In the genomic region with DNA sequence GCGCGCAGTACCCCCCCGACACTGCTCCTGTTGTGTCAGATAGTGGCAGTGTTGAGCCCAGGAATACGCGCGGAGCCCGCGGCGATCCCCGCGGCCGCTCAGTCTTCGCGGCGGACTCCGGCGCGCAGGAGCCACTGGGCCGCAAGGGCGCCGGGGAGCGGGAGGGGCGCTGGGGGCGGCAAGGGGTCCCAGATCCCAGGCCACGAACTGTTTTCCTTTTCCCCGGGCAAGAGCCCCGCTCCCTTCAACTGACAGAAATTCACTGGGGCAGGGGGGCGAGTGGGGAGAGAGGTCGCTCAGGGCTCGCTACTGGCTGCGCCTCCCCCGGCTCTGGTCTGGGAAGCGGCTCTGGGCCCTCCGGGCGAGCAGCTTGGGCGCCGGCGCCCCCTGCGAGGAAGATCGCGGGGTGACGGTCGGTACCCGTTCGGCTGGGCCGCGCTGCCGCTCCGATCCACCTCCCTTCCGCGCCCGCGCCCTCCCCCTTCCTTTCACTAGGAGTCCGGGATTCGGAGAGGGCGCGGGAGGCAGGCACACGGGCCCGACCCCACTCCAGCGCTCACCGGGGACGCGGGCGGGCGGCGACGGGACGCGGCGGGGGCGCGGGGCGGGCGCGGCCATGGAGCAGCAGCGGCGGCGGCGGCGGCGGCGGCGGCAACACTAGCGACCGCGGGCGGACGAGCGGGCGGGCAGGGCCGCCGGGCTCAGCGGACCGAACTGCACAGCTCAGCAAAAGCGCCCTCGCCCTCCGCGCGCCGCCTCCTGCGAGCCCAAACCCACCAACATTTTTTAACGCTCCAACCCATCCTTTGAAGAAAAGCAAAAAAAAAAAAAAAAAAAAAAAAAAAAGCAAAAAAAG, we compare ENCODE assay signal across 8 cellular contexts. TPM values are rescaled to one million over a fixed set of nuclear protein-coding genes. Genes with fewer than 3 reads are reported as not detected.
A peak's percentile ranks its signal among the peaks of the same experiment; 100 is the strongest.
DNase-seq lines count a peak whose midpoint lies in the region; ATAC-seq and TF ChIP-seq lines count a peak whose summit lies in the region.

No MANE protein-coding gene starts in this region.

- POLR2A ChIA-PET in activated CD4-positive, alpha-beta T cell treated with anti-CD3 and anti-CD28 coated beads for 36 hours (lab: Charles Lee), result interaction anchor here (0.6 to 1.1 kb wide), 3 partner anchors 9 to 80 kb away, joined by 4 to 5 read pairs (median 5); no protein-coding TSS in a partner anchor

- peak; percentile 95 for ATAC-seq in GM18907 (IDR thresholded peaks at IDR 0.05; ENCODE audit: unreplicated experiment)
- peak; percentile 89 for ATAC-seq in HG03135 (IDR thresholded peaks at IDR 0.05; ENCODE audit: unreplicated experiment)
- ATAC-seq in activated CD4-positive, alpha-beta T cell treated with anti-CD3 and anti-CD28 coated beads for 36 hours, result peak; percentile 94
- ATAC-seq in left lobe of liver, result peak; percentile 91

- peaks cover 38% of the 10 kb centered on the region for H3K27me3 Mint-ChIP-seq in activated CD4-positive, alpha-beta T cell treated with anti-CD3 and anti-CD28 coated beads for 36 hours

- H3K36me3 Mint-ChIP-seq in activated CD4-positive, alpha-beta T cell treated with anti-CD3 and anti-CD28 coated beads for 36 hours (ENCODE audit: low read depth), result no peaks in the 10 kb centered on the region

- peak; percentile 88 for DNase-seq in AG10803 (ENCODE audit: low read depth)
- DNase-seq in NCI-H2196 (lab: John Stamatoyannopoulos, UW; ENCODE audit: unreplicated experiment), result peak; percentile 87
- DNase-seq in activated CD4-positive, alpha-beta T cell treated with anti-CD3 and anti-CD28 coated beads for 36 hours, result peak; percentile 88
- DNase-seq in colonic mucosa, result peak; percentile 88
- peak; percentile 87 for DNase-seq in left lobe of liver (ENCODE audit: low spot score)
- DNase-seq in stimulated activated CD4-positive, alpha-beta T cell treated with anti-CD3 and anti-CD28 coated beads, Interleukin-1b, Interleukin-23, amount 100 ng/mL, for 48 hours, result peak; percentile 78

- TF ChIP-seq CTCF in AG10803 (conservative IDR thresholded peaks at IDR 0.05; ENCODE audit: low read length) (peak; percentile 59), colonic mucosa (IDR thresholded peaks at IDR 0.05) (peak; percentile 63)

- peaks cover 7% of the 10 kb centered on the region for H3K4me1 Mint-ChIP-seq in activated CD4-positive, alpha-beta T cell treated with anti-CD3 and anti-CD28 coated beads for 36 hours

- H3K27ac ChIP-seq in colonic mucosa, result peak overlapping the region; percentile 93

- intact Hi-C loops in activated CD4-positive, alpha-beta T cell treated with anti-CD3 and anti-CD28 coated beads for 36 hours (cut with DNase I, micrococcal nuclease), result loop anchor here (1.0 to 10.0 kb wide), 10 partner anchors 80 to 706 kb away; no protein-coding TSS in a partner anchor
- intact Hi-C loops in colonic mucosa (cut with DNase I), result loop anchor here (5.0 kb wide), 1 partner anchor 218 kb away; no protein-coding TSS in a partner anchor

- H3K4me1 ChIP-seq in colonic mucosa, result no peaks in the 10 kb centered on the region

- CTCF ChIA-PET in activated CD4-positive, alpha-beta T cell treated with anti-CD3 and anti-CD28 coated beads for 36 hours (lab: Charles Lee), result interaction anchor here (0.6 to 1.0 kb wide), 6 partner anchors 14 to 281 kb away, joined by 3 to 4 read pairs (median 3); no protein-coding TSS in a partner anchor

- H3K4me3 Mint-ChIP-seq in activated CD4-positive, alpha-beta T cell treated with anti-CD3 and anti-CD28 coated beads for 36 hours, result no peak overlapping the region

- H3K9ac ChIP-seq in colonic mucosa (ENCODE audit: low read depth in 2 of 2, low read length in 2 of 2), result peak overlapping the region; percentile 76 to 91

- no peaks in the 10 kb centered on the region for H3K9me3 ChIP-seq in colonic mucosa

- no peaks in the 10 kb centered on the region for H3K27me3 ChIP-seq in colonic mucosa

- H3K4me3 ChIP-seq in AG10803 (ENCODE audit: low read length) (peak overlapping the region; percentile 78), colonic mucosa (peak overlapping the region; percentile 73)

- H3K9me3 Mint-ChIP-seq in activated CD4-positive, alpha-beta T cell treated with anti-CD3 and anti-CD28 coated beads for 36 hours (ENCODE audit: low read depth), result no peaks in the 10 kb centered on the region

- no peak overlapping the region for H3K27ac Mint-ChIP-seq in activated CD4-positive, alpha-beta T cell treated with anti-CD3 and anti-CD28 coated beads for 36 hours

- no peaks in the 10 kb centered on the region for H3K36me3 ChIP-seq in colonic mucosa

RNA-seq across cellular contexts. Expression of gene SETBP1, which starts 1.4 kb away (rescaled TPM):
- 1 to 10 TPM; 6.3 to 6.6 TPM for total RNA-seq in activated CD4-positive, alpha-beta T cell treated with anti-CD3 and anti-CD28 coated beads for 36 hours
- total RNA-seq in colonic mucosa (10 to 100 TPM in 1 of 2 donors, 1 to 10 TPM in 1; 9.6 to 11.8 TPM), left lobe of liver (17.3 TPM)

Comparison
In these comparisons a context has a peak if more than half of its experiments do, and no peak if none do; other contexts are left out.
1. Peak in every context shown above with its lines: DNase-seq, ATAC-seq, H3K4me3 ChIP-seq and H3K27ac ChIP-seq.